ENCODE assay signal across 17 cellular contexts in genomic region chr9:42388146-42388690, GRCh38.
DNase-seq lines count a peak whose midpoint lies in the region; ATAC-seq, FAIRE-seq and TF ChIP-seq lines count a peak whose summit lies in the region.
"Had no signal": no experiment of that assay in that cellular context is flagged by ENCODE, and none has a peak within 500 bp of the region (broad histone marks: within the 10 kb centered on the region; RNA-seq: fewer than 3 reads in every experiment).

No MANE protein-coding gene starts in this region.

- H3K27me3 ChIP-seq in HCT116 (ENCODE audit: insufficient read depth, low read length) (no peaks in the 10 kb centered on the region), lower lobe of right lung (ENCODE audit: low read depth) (no peaks in the 10 kb centered on the region), HAP-1 (ENCODE audit: low read depth) (no peaks in the 10 kb centered on the region)

- no TSS peak for BruUV-seq in HCT116 (replicated peaks; lab: Mats Ljungman, UMichigan)

- H3K4me2 ChIP-seq in A549 = no peak overlapping the region
- no peak overlapping the region for H3K4me2 ChIP-seq in HCT116 (ENCODE audit: low read length)

- POLR2A ChIA-PET in A549 (lab: Yijun Ruan, JAX) (no interaction called here), HCT116 (lab: Charles Lee) (no interaction called here)

- no peaks in the 10 kb centered on the region for H3K36me3 Mint-ChIP-seq in chondrocyte (ENCODE audit: low read depth)
- H3K36me3 Mint-ChIP-seq: activated naive CD8-positive, alpha-beta T cell had no signal

- TF ChIP-seq POLR2A in A549 (IDR thresholded peaks at IDR 0.05; ENCODE audit: low read length) (no peak), HCT116 (IDR thresholded peaks at IDR 0.05; ENCODE audit: borderline replicate concordance, extremely low read depth, insufficient read depth, insufficient read length) (no peak)

- no peaks in the 10 kb centered on the region for H3K79me2 ChIP-seq in HCT116 (ENCODE audit: insufficient read depth, low read length)

- no peak overlapping the region for H3K27ac Mint-ChIP-seq in chondrocyte (ENCODE audit: unreplicated experiment)
- H3K27ac Mint-ChIP-seq: activated naive CD8-positive, alpha-beta T cell had no signal

- CTCF ChIA-PET in A549 (lab: Yijun Ruan, JAX) (no interaction called here), HCT116 (lab: Charles Lee) (no interaction called here)

- ATAC-seq in A549 = peak; percentile 43 to 52; a peak in 4 of 6 replicates
- ATAC-seq in HCT116 = peak; percentile 40
- ATAC-seq in lower lobe of right lung = peak; percentile 26 to 38
- no peak for ATAC-seq in HG03175 (IDR thresholded peaks at IDR 0.05; ENCODE audit: unreplicated experiment)
- ATAC-seq: left lobe of liver had no signal

- H3K4me1 ChIP-seq in A549 = no peaks in the 10 kb centered on the region
- H3K4me1 ChIP-seq in HCT116 (ENCODE audit: control insufficient read depth in 1 of 2, insufficient read depth in 2 of 2, low read length in 2 of 2) = no peaks in the 10 kb centered on the region
- no peaks in the 10 kb centered on the region for H3K4me1 ChIP-seq in lower lobe of right lung
- H3K4me1 ChIP-seq in HAP-1 = no peaks in the 10 kb centered on the region

- no peak for TF ChIP-seq RAD21 in A549 (conservative IDR thresholded peaks at IDR 0.05 in 1 of 2, IDR thresholded peaks at IDR 0.05 in 1 of 2)
- 0 out of 2 replicates have a peak, but pooled peaks have one; percentile 9 for TF ChIP-seq RAD21 in HCT116 (IDR thresholded peaks at IDR 0.05; ENCODE audit: low read depth)

- in situ Hi-C loops in HAP-1 (cut with MboI; ENCODE audit: low sequenced_read_pairs) = no loop called here

- intact Hi-C loops in HCT116 (cut with micrococcal nuclease) = no loop called here
- intact Hi-C loops in lower lobe of right lung (cut with DNase I) = no loop called here

- no peaks in the 10 kb centered on the region for H3K9me2 ChIP-seq in HCT116 (ENCODE audit: insufficient read depth)

- TF ChIP-seq CTCF in A549 (IDR thresholded peaks at IDR 0.05) (no peak), HCT116 (IDR thresholded peaks at IDR 0.05 in 2 of 3, conservative IDR thresholded peaks at IDR 0.05 in 1 of 3; ENCODE audit: borderline replicate concordance in 1 of 3, insufficient read depth in 1 of 3, low read depth in 2 of 3, low read length in 2 of 3) (0 out of 6 replicates have a peak, but pooled peaks of 1 of the 3 experiments have one; percentile 11), chondrocyte (IDR thresholded peaks at IDR 0.05) (no peak), lower lobe of right lung (IDR thresholded peaks at IDR 0.05) (no peak)

- no peak for TF ChIP-seq EP300 in A549 (IDR thresholded peaks at IDR 0.05)

- WGBS in A549 (ENCODE audit: missing lambda C conversion rate) = 80% methylated on average over 3 of the region's 3 CpGs

- H3K36me3 ChIP-seq in HCT116 (ENCODE audit: control insufficient read depth in 1 of 2, insufficient read depth in 2 of 2, low read length in 2 of 2) = no peaks in the 10 kb centered on the region
- H3K36me3 ChIP-seq in lower lobe of right lung = no peaks in the 10 kb centered on the region
- H3K36me3 ChIP-seq in HAP-1 (replicated peaks) = no peaks in the 10 kb centered on the region

- H3K9me3 Mint-ChIP-seq in chondrocyte (ENCODE audit: low read depth) = no peaks in the 10 kb centered on the region

- DNase-seq in A549 (ENCODE audit: low read depth in 1 of 2, low spot score in 1 of 2) (peak in 1 of 2 experiments; percentile 6), HCT116 (ENCODE audit: low read depth, low spot score) (no peak), chondrocyte (ENCODE audit: low spot score) (peak; percentile 90), lower lobe of right lung (no peak), Ammon's horn (ENCODE audit: low spot score) (no peak), HAP-1 (ENCODE audit: low spot score in 2 of 2) (no peak)
- DNase-seq in stimulated activated naive CD4-positive, alpha-beta T cell treated with Interleukin-2 at 50 U/mL for 16 hours (lab: John Stamatoyannopoulos, UW) = no peak
- DNase-seq: activated CD4-positive, alpha-beta T cell treated with anti-CD3 and anti-CD28 coated beads for 1 hour; activated CD8-positive, alpha-beta memory T cell treated with anti-CD3 and anti-CD28 coated beads, Interleukin-2, amount 50 U/mL, for 48 hours; central memory CD4-positive, alpha-beta T cell; hypothalamus; MM.1S; NCI-H2029; NCI-H526 treated with DMSO at 0.1 percent for 48 hours had no signal

- no peak overlapping the region for H3K9ac ChIP-seq in HCT116 (ENCODE audit: low read length)

- no peaks in the 10 kb centered on the region for H4K20me1 ChIP-seq in HCT116 (ENCODE audit: insufficient read depth)

- no peak overlapping the region for H3K4me3 ChIP-seq in A549
- no peak overlapping the region for H3K4me3 ChIP-seq in HCT116 (replicated peaks in 1 of 2; ENCODE audit: low read depth in 1 of 2, low read length in 2 of 2)
- H3K4me3 ChIP-seq in lower lobe of right lung = no peak overlapping the region
- H3K4me3 ChIP-seq in HAP-1 = no peak overlapping the region

- no peaks in the 10 kb centered on the region for H3K4me1 Mint-ChIP-seq in chondrocyte (ENCODE audit: low read depth)

- no peak overlapping the region for H2AFZ ChIP-seq in HCT116 (ENCODE audit: low read depth, low read length, poor library complexity, severe bottlenecking)

- no peak overlapping the region for H3K27ac ChIP-seq in A549
- no peak overlapping the region for H3K27ac ChIP-seq in HCT116 (ENCODE audit: low read depth, low read length)
- no peak overlapping the region for H3K27ac ChIP-seq in lower lobe of right lung

- FAIRE-seq in A549 (lab: Jason Lieb, UNC) = no peak

- H3K27me3 Mint-ChIP-seq in chondrocyte (ENCODE audit: low read depth) = no peaks in the 10 kb centered on the region
- H3K27me3 Mint-ChIP-seq: activated naive CD8-positive, alpha-beta T cell had no signal

- RAD21 ChIA-PET in HCT116 (lab: Charles Lee; ENCODE audit: low non-redundant PET in 1 of 2, low total read pairs in 2 of 2, uncharacterized antibody in 2 of 2, unreplicated experiment in 2 of 2) = no interaction called here

- H3K4me3 Mint-ChIP-seq in chondrocyte (ENCODE audit: unreplicated experiment) = no peak overlapping the region
- H3K4me3 Mint-ChIP-seq: activated naive CD8-positive, alpha-beta T cell had no signal

- H3K9me3 ChIP-seq in A549 (no peaks in the 10 kb centered on the region), HCT116 (ENCODE audit: control insufficient read depth in 1 of 2, insufficient read depth in 1 of 2, low read depth in 1 of 2, low read length in 2 of 2) (no peaks in the 10 kb centered on the region), lower lobe of right lung (no peaks in the 10 kb centered on the region), HAP-1 (peaks cover 4% of the 10 kb centered on the region; the same call in 1 of the 2 replicates)

TF ChIP-seq in A549, 52 proteins besides CTCF, POLR2A, EP300 and RAD21:
- no peak for TF ChIP-seq ZFP36 (IDR thresholded peaks at IDR 0.05; ENCODE audit: borderline replicate concordance, partially characterized antibody)

TF ChIP-seq in HCT116, 20 proteins besides CTCF, POLR2A, EP300 and RAD21:
- TF ChIP-seq FOSL1 (IDR thresholded peaks at IDR 0.05; ENCODE audit: low read depth) = no peak
- TF ChIP-seq ZFX (IDR thresholded peaks at IDR 0.05) = peak; percentile 19; the same call in 1 of the 2 replicates

Comparison
In these comparisons a context has a peak if more than half of its experiments do, and no peak if none do; other contexts are left out.
1. Of the 6 proteins assayed by ChIP-seq in both A549 and HCT116: peak only in A549: none; only in HCT116: RAD21; in both: none; in neither: 4; mixed calls (peak in some experiments, not most) for 1.